1 cellular context compared by ENCODE assay signal in the genomic region with DNA sequence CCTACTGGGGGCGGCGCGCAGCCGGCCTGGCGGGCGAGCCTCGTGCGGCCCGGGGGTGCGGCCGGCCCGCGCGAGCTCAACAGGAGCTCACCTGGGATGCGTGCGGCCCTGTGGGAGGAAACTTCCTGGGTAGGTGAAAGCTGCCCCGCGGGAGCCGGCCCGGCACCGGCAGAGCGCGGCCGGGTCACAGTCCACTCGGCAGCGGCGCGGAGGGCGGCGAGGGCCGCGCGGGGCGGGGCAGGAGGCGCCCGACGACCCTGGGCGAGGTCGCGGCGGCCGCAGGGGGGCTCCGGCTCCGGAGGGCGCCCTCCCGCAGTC.
A peak's percentile ranks its signal among the peaks of the same experiment; 100 is the strongest.
TF ChIP-seq lines count a peak whose summit lies in the region.

No MANE protein-coding gene starts in this region.

TF ChIP-seq in K562, 482 proteins besides CTCF, POLR2A, EP300 and RAD21 (continued from another document and continues in another):
- TF ChIP-seq, protein P1, sequence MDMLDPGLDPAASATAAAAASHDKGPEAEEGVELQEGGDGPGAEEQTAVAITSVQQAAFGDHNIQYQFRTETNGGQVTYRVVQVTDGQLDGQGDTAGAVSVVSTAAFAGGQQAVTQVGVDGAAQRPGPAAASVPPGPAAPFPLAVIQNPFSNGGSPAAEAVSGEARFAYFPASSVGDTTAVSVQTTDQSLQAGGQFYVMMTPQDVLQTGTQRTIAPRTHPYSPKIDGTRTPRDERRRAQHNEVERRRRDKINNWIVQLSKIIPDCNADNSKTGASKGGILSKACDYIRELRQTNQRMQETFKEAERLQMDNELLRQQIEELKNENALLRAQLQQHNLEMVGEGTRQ (CRISPR knock-in tag; IDR thresholded peaks at IDR 0.05): no peak
- no peak for TF ChIP-seq ZNF282 (CRISPR knock-in tag; IDR thresholded peaks at IDR 0.05)
- no peak for TF ChIP-seq ZNF41 (CRISPR knock-in tag; conservative IDR thresholded peaks at IDR 0.05)
- no peak for TF ChIP-seq GABPB2 (CRISPR knock-in tag; conservative IDR thresholded peaks at IDR 0.05)
- no peak for TF ChIP-seq ZNF311 (CRISPR knock-in tag; IDR thresholded peaks at IDR 0.05)
- TF ChIP-seq, protein P2, sequence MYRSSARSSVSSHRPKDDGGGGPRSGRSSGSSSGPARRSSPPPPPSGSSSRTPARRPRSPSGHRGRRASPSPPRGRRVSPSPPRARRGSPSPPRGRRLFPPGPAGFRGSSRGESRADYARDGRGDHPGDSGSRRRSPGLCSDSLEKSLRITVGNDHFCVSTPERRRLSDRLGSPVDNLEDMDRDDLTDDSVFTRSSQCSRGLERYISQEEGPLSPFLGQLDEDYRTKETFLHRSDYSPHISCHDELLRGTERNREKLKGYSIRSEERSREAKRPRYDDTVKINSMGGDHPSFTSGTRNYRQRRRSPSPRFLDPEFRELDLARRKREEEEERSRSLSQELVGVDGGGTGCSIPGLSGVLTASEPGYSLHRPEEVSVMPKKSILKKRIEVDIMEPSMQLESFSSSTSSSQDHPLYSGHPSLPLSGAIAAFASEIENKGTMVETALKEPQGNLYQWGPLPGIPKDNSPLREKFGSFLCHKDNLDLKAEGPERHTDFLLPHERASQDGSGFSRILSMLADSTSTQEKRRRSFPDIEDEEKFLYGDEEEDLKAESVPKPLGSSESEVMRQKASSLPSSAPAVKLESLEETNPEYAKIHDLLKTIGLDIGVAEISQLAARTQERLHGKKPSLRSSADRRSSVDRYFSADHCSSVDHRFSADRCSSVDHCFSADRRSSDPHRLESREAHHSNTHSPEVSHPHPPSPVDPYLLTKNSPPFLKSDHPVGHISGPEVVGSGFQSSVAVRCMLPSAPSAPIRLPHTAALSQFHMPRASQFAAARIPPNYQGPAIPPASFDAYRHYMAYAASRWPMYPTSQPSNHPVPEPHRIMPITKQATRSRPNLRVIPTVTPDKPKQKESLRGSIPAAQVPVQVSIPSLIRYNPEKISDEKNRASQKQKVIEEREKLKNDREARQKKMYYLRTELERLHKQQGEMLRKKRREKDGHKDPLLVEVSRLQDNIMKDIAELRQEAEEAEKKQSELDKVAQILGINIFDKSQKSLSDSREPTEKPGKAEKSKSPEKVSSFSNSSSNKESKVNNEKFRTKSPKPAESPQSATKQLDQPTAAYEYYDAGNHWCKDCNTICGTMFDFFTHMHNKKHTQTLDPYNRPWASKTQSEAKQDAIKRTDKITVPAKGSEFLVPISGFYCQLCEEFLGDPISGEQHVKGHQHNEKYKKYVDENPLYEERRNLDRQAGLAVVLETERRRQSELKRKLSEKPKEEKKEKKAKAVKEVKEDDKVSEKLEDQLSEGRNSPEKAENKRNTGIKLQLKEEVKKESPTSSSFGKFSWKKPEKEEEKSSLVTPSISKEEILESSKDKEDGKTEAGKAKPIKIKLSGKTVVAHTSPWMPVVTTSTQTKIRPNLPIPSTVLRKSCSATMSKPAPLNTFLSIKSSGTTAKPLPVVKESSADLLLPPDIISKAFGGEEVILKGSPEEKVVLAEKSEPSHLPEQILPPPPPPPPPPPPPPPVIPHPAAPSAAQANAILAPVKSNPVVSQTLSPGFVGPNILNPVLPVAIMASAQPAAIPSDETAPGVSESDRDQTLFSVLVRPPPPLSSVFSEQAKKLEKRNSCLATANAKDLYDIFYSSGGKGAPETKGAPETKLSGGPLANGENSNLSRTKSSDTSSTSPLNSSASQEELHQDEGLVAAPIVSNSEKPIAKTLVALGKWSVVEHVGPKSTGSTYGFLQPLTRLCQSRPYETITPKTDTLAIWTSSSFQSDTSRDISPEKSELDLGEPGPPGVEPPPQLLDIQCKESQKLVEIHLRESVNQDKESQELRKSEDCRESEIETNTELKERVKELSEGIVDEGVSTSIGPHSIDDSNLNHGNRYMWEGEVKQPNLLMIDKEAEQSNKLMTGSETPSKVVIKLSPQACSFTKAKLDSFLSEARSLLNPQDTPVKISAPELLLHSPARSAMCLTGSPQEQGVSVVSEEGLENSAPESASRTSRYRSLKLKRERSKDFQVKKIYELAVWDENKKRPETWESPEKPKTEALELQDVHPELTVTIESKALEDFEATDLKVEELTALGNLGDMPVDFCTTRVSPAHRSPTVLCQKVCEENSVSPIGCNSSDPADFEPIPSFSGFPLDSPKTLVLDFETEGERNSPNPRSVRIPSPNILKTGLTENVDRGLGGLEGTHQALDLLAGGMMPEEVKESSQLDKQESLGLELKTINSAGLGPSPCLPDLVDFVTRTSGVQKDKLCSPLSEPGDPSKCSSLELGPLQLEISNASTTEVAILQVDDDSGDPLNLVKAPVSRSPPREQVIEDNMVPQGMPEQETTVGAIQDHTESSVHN (IDR thresholded peaks at IDR 0.05; ENCODE audit: borderline replicate concordance in 1 of 2, low read depth in 1 of 2): no peak
- TF ChIP-seq HNRNPL (IDR thresholded peaks at IDR 0.05; ENCODE audit: low read depth, low read length): no peak
- TF ChIP-seq, protein P3, sequence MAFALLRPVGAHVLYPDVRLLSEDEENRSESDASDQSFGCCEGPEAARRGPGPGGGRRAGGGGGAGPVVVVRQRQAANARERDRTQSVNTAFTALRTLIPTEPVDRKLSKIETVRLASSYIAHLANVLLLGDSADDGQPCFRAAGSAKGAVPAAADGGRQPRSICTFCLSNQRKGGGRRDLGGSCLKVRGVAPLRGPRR (CRISPR knock-in tag; IDR thresholded peaks at IDR 0.05): no peak
- TF ChIP-seq HNRNPLL (IDR thresholded peaks at IDR 0.05; ENCODE audit: low read depth, low read length, poor library complexity, severe bottlenecking): no peak
- no peak for TF ChIP-seq MYBL2 (IDR thresholded peaks at IDR 0.05; ENCODE audit: low read depth)
- no peak for TF ChIP-seq MYBL2 (CRISPR knock-in tag; IDR thresholded peaks at IDR 0.05; ENCODE audit: borderline replicate concordance)
- TF ChIP-seq SIN3A (IDR thresholded peaks at IDR 0.05; ENCODE audit: borderline replicate concordance in 2 of 2, control insufficient read depth in 1 of 2, low read depth in 2 of 2, low read length in 2 of 2): peak in 1 of 2 experiments; percentile 76; a peak in 1 of 4 replicates
- TF ChIP-seq BACH1 (tag; IDR thresholded peaks at IDR 0.05): no peak
- no peak for TF ChIP-seq ZNF224 (CRISPR knock-in tag; IDR thresholded peaks at IDR 0.05)
- no peak for TF ChIP-seq SNIP1 (IDR thresholded peaks at IDR 0.05; ENCODE audit: low read depth)
- no peak for TF ChIP-seq GATAD2A (IDR thresholded peaks at IDR 0.05)
- no peak for TF ChIP-seq KLF10 (CRISPR knock-in tag; IDR thresholded peaks at IDR 0.05)
- TF ChIP-seq ZNF217 (CRISPR knock-in tag; IDR thresholded peaks at IDR 0.05): no peak
- no peak for TF ChIP-seq PHF8 (IDR thresholded peaks at IDR 0.05; ENCODE audit: borderline replicate concordance, low read length)
- TF ChIP-seq ESRRB (CRISPR knock-in tag; IDR thresholded peaks at IDR 0.05; ENCODE audit: borderline replicate concordance): no peak
- TF ChIP-seq THRAP3 (IDR thresholded peaks at IDR 0.05; ENCODE audit: borderline replicate concordance): no peak
- TF ChIP-seq GATAD2B (IDR thresholded peaks at IDR 0.05; ENCODE audit: borderline replicate concordance): peak; percentile 90
- TF ChIP-seq ZNF134 (CRISPR knock-in tag; conservative IDR thresholded peaks at IDR 0.05): no peak
- no peak for TF ChIP-seq TGIF2 (CRISPR knock-in tag; IDR thresholded peaks at IDR 0.05)
- TF ChIP-seq OTX1 (CRISPR knock-in tag; IDR thresholded peaks at IDR 0.05): no peak
- no peak for TF ChIP-seq FOXP1 (CRISPR knock-in tag; IDR thresholded peaks at IDR 0.05)
- TF ChIP-seq CHD1 (IDR thresholded peaks at IDR 0.05; ENCODE audit: low read length): peak; percentile 72
- no peak for TF ChIP-seq PCBP2 (IDR thresholded peaks at IDR 0.05; ENCODE audit: low read depth, low read length, poor library complexity, severe bottlenecking)
- TF ChIP-seq, protein P4, sequence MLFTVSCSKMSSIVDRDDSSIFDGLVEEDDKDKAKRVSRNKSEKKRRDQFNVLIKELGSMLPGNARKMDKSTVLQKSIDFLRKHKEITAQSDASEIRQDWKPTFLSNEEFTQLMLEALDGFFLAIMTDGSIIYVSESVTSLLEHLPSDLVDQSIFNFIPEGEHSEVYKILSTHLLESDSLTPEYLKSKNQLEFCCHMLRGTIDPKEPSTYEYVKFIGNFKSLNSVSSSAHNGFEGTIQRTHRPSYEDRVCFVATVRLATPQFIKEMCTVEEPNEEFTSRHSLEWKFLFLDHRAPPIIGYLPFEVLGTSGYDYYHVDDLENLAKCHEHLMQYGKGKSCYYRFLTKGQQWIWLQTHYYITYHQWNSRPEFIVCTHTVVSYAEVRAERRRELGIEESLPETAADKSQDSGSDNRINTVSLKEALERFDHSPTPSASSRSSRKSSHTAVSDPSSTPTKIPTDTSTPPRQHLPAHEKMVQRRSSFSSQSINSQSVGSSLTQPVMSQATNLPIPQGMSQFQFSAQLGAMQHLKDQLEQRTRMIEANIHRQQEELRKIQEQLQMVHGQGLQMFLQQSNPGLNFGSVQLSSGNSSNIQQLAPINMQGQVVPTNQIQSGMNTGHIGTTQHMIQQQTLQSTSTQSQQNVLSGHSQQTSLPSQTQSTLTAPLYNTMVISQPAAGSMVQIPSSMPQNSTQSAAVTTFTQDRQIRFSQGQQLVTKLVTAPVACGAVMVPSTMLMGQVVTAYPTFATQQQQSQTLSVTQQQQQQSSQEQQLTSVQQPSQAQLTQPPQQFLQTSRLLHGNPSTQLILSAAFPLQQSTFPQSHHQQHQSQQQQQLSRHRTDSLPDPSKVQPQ (CRISPR knock-in tag; IDR thresholded peaks at IDR 0.05; ENCODE audit: borderline replicate concordance): no peak
- TF ChIP-seq TEAD1 (CRISPR knock-in tag; IDR thresholded peaks at IDR 0.05): no peak
- TF ChIP-seq CEBPG (CRISPR knock-in tag; IDR thresholded peaks at IDR 0.05): no peak
- TF ChIP-seq CEBPG (tag; conservative IDR thresholded peaks at IDR 0.05 in 1 of 2, IDR thresholded peaks at IDR 0.05 in 1 of 2): no peak
- TF ChIP-seq TCF7 (IDR thresholded peaks at IDR 0.05; ENCODE audit: borderline replicate concordance): no peak
- TF ChIP-seq, protein P5, sequence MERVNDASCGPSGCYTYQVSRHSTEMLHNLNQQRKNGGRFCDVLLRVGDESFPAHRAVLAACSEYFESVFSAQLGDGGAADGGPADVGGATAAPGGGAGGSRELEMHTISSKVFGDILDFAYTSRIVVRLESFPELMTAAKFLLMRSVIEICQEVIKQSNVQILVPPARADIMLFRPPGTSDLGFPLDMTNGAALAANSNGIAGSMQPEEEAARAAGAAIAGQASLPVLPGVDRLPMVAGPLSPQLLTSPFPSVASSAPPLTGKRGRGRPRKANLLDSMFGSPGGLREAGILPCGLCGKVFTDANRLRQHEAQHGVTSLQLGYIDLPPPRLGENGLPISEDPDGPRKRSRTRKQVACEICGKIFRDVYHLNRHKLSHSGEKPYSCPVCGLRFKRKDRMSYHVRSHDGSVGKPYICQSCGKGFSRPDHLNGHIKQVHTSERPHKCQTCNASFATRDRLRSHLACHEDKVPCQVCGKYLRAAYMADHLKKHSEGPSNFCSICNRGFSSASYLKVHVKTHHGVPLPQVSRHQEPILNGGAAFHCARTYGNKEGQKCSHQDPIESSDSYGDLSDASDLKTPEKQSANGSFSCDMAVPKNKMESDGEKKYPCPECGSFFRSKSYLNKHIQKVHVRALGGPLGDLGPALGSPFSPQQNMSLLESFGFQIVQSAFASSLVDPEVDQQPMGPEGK (CRISPR knock-in tag; IDR thresholded peaks at IDR 0.05; ENCODE audit: borderline replicate concordance): no peak
- TF ChIP-seq, protein P6, sequence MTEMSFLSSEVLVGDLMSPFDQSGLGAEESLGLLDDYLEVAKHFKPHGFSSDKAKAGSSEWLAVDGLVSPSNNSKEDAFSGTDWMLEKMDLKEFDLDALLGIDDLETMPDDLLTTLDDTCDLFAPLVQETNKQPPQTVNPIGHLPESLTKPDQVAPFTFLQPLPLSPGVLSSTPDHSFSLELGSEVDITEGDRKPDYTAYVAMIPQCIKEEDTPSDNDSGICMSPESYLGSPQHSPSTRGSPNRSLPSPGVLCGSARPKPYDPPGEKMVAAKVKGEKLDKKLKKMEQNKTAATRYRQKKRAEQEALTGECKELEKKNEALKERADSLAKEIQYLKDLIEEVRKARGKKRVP (CRISPR knock-in tag; IDR thresholded peaks at IDR 0.05): no peak
- TF ChIP-seq, protein P7, sequence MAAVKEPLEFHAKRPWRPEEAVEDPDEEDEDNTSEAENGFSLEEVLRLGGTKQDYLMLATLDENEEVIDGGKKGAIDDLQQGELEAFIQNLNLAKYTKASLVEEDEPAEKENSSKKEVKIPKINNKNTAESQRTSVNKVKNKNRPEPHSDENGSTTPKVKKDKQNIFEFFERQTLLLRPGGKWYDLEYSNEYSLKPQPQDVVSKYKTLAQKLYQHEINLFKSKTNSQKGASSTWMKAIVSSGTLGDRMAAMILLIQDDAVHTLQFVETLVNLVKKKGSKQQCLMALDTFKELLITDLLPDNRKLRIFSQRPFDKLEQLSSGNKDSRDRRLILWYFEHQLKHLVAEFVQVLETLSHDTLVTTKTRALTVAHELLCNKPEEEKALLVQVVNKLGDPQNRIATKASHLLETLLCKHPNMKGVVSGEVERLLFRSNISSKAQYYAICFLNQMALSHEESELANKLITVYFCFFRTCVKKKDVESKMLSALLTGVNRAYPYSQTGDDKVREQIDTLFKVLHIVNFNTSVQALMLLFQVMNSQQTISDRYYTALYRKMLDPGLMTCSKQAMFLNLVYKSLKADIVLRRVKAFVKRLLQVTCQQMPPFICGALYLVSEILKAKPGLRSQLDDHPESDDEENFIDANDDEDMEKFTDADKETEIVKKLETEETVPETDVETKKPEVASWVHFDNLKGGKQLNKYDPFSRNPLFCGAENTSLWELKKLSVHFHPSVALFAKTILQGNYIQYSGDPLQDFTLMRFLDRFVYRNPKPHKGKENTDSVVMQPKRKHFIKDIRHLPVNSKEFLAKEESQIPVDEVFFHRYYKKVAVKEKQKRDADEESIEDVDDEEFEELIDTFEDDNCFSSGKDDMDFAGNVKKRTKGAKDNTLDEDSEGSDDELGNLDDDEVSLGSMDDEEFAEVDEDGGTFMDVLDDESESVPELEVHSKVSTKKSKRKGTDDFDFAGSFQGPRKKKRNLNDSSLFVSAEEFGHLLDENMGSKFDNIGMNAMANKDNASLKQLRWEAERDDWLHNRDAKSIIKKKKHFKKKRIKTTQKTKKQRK (IDR thresholded peaks at IDR 0.05; ENCODE audit: borderline replicate concordance, low read depth, low read length): no peak
- no peak for TF ChIP-seq ZNF695 (CRISPR knock-in tag; IDR thresholded peaks at IDR 0.05)
- TF ChIP-seq ZNF175 (CRISPR knock-in tag; IDR thresholded peaks at IDR 0.05; ENCODE audit: low read depth): 0 out of 2 replicates have a peak, but pooled peaks have one; percentile 15
- TF ChIP-seq, protein P8, sequence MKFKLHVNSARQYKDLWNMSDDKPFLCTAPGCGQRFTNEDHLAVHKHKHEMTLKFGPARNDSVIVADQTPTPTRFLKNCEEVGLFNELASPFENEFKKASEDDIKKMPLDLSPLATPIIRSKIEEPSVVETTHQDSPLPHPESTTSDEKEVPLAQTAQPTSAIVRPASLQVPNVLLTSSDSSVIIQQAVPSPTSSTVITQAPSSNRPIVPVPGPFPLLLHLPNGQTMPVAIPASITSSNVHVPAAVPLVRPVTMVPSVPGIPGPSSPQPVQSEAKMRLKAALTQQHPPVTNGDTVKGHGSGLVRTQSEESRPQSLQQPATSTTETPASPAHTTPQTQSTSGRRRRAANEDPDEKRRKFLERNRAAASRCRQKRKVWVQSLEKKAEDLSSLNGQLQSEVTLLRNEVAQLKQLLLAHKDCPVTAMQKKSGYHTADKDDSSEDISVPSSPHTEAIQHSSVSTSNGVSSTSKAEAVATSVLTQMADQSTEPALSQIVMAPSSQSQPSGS (CRISPR knock-in tag; IDR thresholded peaks at IDR 0.05): no peak
- no peak for TF ChIP-seq ZC3H8 (IDR thresholded peaks at IDR 0.05)
- no peak for TF ChIP-seq ZNF830 (CRISPR knock-in tag; IDR thresholded peaks at IDR 0.05)
